1 cellular context compared by ENCODE assay signal in the genomic region with DNA sequence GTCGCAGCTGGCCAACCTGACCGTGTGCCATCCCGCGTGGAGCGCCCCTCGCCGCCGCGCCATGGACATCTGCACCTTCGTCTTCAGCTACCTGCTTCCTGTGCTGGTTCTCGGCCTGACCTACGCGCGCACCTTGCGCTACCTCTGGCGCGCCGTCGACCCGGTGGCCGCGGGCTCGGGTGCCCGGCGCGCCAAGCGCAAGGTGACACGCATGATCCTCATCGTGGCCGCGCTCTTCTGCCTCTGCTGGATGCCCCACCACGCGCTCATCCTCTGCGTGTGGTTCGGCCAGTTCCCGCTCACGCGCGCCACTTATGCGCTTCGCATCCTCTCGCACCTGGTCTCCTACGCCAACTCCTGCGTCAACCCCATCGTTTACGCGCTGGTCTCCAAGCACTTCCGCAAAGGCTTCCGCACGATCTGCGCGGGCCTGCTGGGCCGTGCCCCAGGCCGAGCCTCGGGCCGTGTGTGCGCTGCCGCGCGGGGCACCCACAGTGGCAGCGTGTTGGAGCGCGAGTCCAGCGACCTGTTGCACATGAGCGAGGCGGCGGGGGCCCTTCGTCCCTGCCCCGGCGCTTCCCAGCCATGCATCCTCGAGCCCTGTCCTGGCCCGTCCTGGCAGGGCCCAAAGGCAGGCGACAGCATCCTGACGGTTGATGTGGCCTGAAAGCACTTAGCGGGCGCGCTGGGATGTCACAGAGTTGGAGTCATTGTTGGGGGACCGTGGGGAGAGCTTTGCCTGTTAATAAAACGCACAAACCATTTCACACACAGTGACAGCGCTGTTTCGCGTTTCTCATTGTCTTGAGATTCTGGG.
A peak's percentile ranks its signal among the peaks of the same experiment; 100 is the strongest.
TF ChIP-seq lines count a peak whose summit lies in the region.

No MANE protein-coding gene starts in this region.

TF ChIP-seq in K562, 482 proteins besides CTCF, POLR2A, EP300 and RAD21:
- TF ChIP-seq HNRNPL (IDR thresholded peaks at IDR 0.05; ENCODE audit: low read depth, low read length) (peak; percentile 42; the same call in 1 of the 2 replicates), PML (IDR thresholded peaks at IDR 0.05; ENCODE audit: low read length) (no peak), ZNF507 (tag; conservative IDR thresholded peaks at IDR 0.05) (no peak), SMARCB1 (IDR thresholded peaks at IDR 0.05; ENCODE audit: insufficient read length, low read depth) (no peak), TRIM28 (IDR thresholded peaks at IDR 0.05) (no peak), RBBP5 (IDR thresholded peaks at IDR 0.05; ENCODE audit: borderline replicate concordance, insufficient read depth, low read length, poor library complexity, severe bottlenecking) (no peak), ZNF445 (CRISPR knock-in tag; IDR thresholded peaks at IDR 0.05; ENCODE audit: low read depth) (no peak), POLR2G (IDR thresholded peaks at IDR 0.05; ENCODE audit: low read depth, low read length) (peak; percentile 75), FUS (optimal IDR thresholded peaks at IDR 0.05; ENCODE audit: low read depth, low read length) (peak; percentile 26), ZNF717 (CRISPR knock-in tag; IDR thresholded peaks at IDR 0.05) (no peak), SAFB (IDR thresholded peaks at IDR 0.05; ENCODE audit: borderline replicate concordance, low read depth, low read length) (0 out of 2 replicates have a peak, but pooled peaks have one; percentile 26), ZNF143 (CRISPR knock-in tag; IDR thresholded peaks at IDR 0.05) (no peak)
- TF ChIP-seq, protein P1, sequence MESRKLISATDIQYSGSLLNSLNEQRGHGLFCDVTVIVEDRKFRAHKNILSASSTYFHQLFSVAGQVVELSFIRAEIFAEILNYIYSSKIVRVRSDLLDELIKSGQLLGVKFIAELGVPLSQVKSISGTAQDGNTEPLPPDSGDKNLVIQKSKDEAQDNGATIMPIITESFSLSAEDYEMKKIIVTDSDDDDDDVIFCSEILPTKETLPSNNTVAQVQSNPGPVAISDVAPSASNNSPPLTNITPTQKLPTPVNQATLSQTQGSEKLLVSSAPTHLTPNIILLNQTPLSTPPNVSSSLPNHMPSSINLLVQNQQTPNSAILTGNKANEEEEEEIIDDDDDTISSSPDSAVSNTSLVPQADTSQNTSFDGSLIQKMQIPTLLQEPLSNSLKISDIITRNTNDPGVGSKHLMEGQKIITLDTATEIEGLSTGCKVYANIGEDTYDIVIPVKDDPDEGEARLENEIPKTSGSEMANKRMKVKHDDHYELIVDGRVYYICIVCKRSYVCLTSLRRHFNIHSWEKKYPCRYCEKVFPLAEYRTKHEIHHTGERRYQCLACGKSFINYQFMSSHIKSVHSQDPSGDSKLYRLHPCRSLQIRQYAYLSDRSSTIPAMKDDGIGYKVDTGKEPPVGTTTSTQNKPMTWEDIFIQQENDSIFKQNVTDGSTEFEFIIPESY (CRISPR knock-in tag; IDR thresholded peaks at IDR 0.05): peak; percentile 91
- TF ChIP-seq, protein P2, sequence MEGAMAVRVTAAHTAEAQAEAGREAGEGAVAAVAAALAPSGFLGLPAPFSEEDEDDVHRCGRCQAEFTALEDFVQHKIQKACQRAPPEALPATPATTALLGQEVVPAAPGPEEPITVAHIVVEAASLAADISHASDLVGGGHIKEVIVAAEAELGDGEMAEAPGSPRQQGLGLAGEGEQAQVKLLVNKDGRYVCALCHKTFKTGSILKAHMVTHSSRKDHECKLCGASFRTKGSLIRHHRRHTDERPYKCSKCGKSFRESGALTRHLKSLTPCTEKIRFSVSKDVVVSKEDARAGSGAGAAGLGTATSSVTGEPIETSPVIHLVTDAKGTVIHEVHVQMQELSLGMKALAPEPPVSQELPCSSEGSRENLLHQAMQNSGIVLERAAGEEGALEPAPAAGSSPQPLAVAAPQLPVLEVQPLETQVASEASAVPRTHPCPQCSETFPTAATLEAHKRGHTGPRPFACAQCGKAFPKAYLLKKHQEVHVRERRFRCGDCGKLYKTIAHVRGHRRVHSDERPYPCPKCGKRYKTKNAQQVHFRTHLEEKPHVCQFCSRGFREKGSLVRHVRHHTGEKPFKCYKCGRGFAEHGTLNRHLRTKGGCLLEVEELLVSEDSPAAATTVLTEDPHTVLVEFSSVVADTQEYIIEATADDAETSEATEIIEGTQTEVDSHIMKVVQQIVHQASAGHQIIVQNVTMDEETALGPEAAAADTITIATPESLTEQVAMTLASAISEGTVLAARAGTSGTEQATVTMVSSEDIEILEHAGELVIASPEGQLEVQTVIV (CRISPR knock-in tag; IDR thresholded peaks at IDR 0.05; ENCODE audit: borderline replicate concordance): no peak
